In genomic region chr7:44119829-44120380, GRCh38 we compare ENCODE assay signal across 24 cellular contexts. TPM values are rescaled to one million over a fixed set of nuclear protein-coding genes. Genes with fewer than 3 reads are reported as not detected.
A peak's percentile ranks its signal among the peaks of the same experiment; 100 is the strongest.
DNase-seq lines count a peak whose midpoint lies in the region; ATAC-seq, FAIRE-seq and TF ChIP-seq lines count a peak whose summit lies in the region.
"Had no signal": no experiment of that assay in that cellular context is flagged by ENCODE, and none has a peak within 500 bp of the region (broad histone marks: within the 10 kb centered on the region; RNA-seq: fewer than 3 reads in every experiment).

No MANE protein-coding gene starts in this region.

- H3K9me1 ChIP-seq in IMR-90 (ENCODE audit: insufficient read depth, low read length), result peaks cover 16% of the 10 kb centered on the region

- no TSS peak for BruUV-seq in IMR-90 (replicated peaks; lab: Mats Ljungman, UMichigan)

- no peaks in the 10 kb centered on the region for H3K27me3 Mint-ChIP-seq in type B pancreatic cell
- H3K27me3 Mint-ChIP-seq: CD8-positive, alpha-beta memory T cell had no signal

- no peak overlapping the region for H2AK5ac ChIP-seq in IMR-90 (ENCODE audit: low read depth, low read length)

- POLR2A ChIA-PET in IMR-90 (lab: Charles Lee; ENCODE audit: unreplicated experiment), result no interaction called here

- no peak overlapping the region for H3K56ac ChIP-seq in IMR-90 (ENCODE audit: extremely low read depth, insufficient read depth, low read length)

- H2BK120ac ChIP-seq in IMR-90 (ENCODE audit: low read depth, low read length), result no peak overlapping the region

- peaks cover 38% of the 10 kb centered on the region for H3K36me3 ChIP-seq in IMR-90 (ENCODE audit: control insufficient read depth, insufficient read depth, low read length)
- H3K36me3 ChIP-seq in kidney (ENCODE audit: control insufficient read depth in 1 of 2, insufficient read depth in 2 of 2, low read length in 2 of 2), result peaks cover 4 to 6% of the 10 kb centered on the region in 2 donors

- CTCF ChIA-PET in IMR-90 (lab: Yijun Ruan, JAX), result no interaction called here

- H4K8ac ChIP-seq in IMR-90 (ENCODE audit: low read depth in 2 of 2, low read length in 2 of 2), result no peak overlapping the region

- H3K4me3 Mint-ChIP-seq in type B pancreatic cell, result peak overlapping the region; percentile 12
- H3K4me3 Mint-ChIP-seq: T-helper 2 cell treated with Interferon-gamma antibody and Interleukin-4, amounts not matched to agents 5 μg/mL and 100 μg/mL, for 36 hours had no signal

- no peaks in the 10 kb centered on the region for H3K9me3 Mint-ChIP-seq in type B pancreatic cell
- H3K9me3 Mint-ChIP-seq: CD8-positive, alpha-beta memory T cell; T-helper 2 cell treated with Interferon-gamma antibody and Interleukin-4, amounts not matched to agents 5 μg/mL and 100 μg/mL, for 36 hours had no signal

- TF ChIP-seq POLR2A in IMR-90 (IDR thresholded peaks at IDR 0.05; ENCODE audit: low read depth, low read length), result no peak

- no peaks in the 10 kb centered on the region; the same call in 1 of the 2 replicates for H4K20me1 ChIP-seq in IMR-90 (ENCODE audit: insufficient read depth, low read length)

- H4K91ac ChIP-seq in IMR-90 (ENCODE audit: insufficient read depth, low read depth, low read length), result no peak overlapping the region

- H3K4me3 ChIP-seq in IMR-90 (ENCODE audit: insufficient read depth, low read depth, low read length) (no peak overlapping the region), kidney (ENCODE audit: low read length in 2 of 2) (no peak overlapping the region)
- H3K4me3 ChIP-seq: lung, upper lobe of left lung had no signal

- WGBS in IMR-90 (ENCODE audit: extremely low coverage in 2 of 2, insufficient read length in 1 of 2), 2 experiments, result 81% methylated on average over 4 of the region's 8 CpGs; no CpG with 5 or more reads in 1 of the 2 experiments

- no peak for TF ChIP-seq RAD21 in IMR-90 (IDR thresholded peaks at IDR 0.05; ENCODE audit: low read length)

- no peak overlapping the region for H3K9ac ChIP-seq in IMR-90 (ENCODE audit: low read depth, low read length)
- no peak overlapping the region for H3K9ac ChIP-seq in kidney (ENCODE audit: low read length in 2 of 2)
- H3K9ac ChIP-seq: KMS-11, SK-N-SH had no signal

- H3K23ac ChIP-seq in IMR-90 (ENCODE audit: low read depth, low read length), result no peak overlapping the region

- H4K5ac ChIP-seq in IMR-90 (ENCODE audit: low read depth, low read length), result no peak overlapping the region

- H3K27ac Mint-ChIP-seq in type B pancreatic cell, result peak overlapping the region; percentile 21
- H3K27ac Mint-ChIP-seq: T-helper 2 cell treated with Interferon-gamma antibody and Interleukin-4, amounts not matched to agents 5 μg/mL and 100 μg/mL, for 36 hours had no signal

- H3K79me1 ChIP-seq in IMR-90 (ENCODE audit: low read depth in 1 of 2, low read length in 2 of 2), result peaks cover 17 to 52% of the 10 kb centered on the region in 2 experiments

- H2BK15ac ChIP-seq in IMR-90 (ENCODE audit: low read depth, low read length), result no peak overlapping the region

- DNase-seq in Right ventricle myocardium inferior (ENCODE audit: missing footprints) (peak; percentile 58), left ventricle myocardium superior (no peak), IMR-90 (no peak), kidney (peak; percentile 24), type B pancreatic cell (ENCODE audit: extremely low spot score, unreplicated experiment) (no peak)
- DNase-seq in stimulated activated naive CD4-positive, alpha-beta T cell (lab: John Stamatoyannopoulos, UW), result no peak
- DNase-seq: activated CD4-positive, alpha-beta T cell treated with anti-CD3 and anti-CD28 coated beads, Interleukin-2, amount 50 U/mL, for 48 hours; CD8-positive, alpha-beta memory T cell; cortex of kidney; islet precursor cell; NCI-H187; NCI-H526 treated with DMSO at 0.1 percent for 48 hours; SK-N-SH; upper lobe of left lung had no signal

- H3K9me3 ChIP-seq in IMR-90 (ENCODE audit: control insufficient read depth, insufficient read depth, low read length) (no peaks in the 10 kb centered on the region), kidney (ENCODE audit: control insufficient read depth in 1 of 2, low read length in 2 of 2) (no peaks in the 10 kb centered on the region)
- H3K9me3 ChIP-seq: SK-N-SH, upper lobe of left lung had no signal

- no peak overlapping the region for H2AFZ ChIP-seq in IMR-90 (replicated peaks; ENCODE audit: low read length, poor library complexity)

- no peak overlapping the region for H3K14ac ChIP-seq in IMR-90 (replicated peaks; ENCODE audit: low read depth, low read length)

- no peak overlapping the region for H3K4me2 ChIP-seq in IMR-90 (ENCODE audit: low read depth, low read length)
- H3K4me2 ChIP-seq: KMS-11, SK-N-SH had no signal

- H2BK20ac ChIP-seq in IMR-90 (ENCODE audit: low read depth, low read length), result no peak overlapping the region

- no peak for ATAC-seq in Right ventricle myocardium inferior
- no peak for ATAC-seq in left ventricle myocardium superior
- ATAC-seq in IMR-90 (ENCODE audit: low read depth), result no peak
- ATAC-seq in HG03571 (IDR thresholded peaks at IDR 0.05; ENCODE audit: unreplicated experiment), result no peak

- no peak for TF ChIP-seq CTCF in IMR-90 (conservative IDR thresholded peaks at IDR 0.05; ENCODE audit: low read depth, low read length)
- no peak for TF ChIP-seq CTCF in kidney (IDR thresholded peaks at IDR 0.05; ENCODE audit: borderline replicate concordance, extremely low read depth, insufficient read depth)
- TF ChIP-seq CTCF in type B pancreatic cell (conservative IDR thresholded peaks at IDR 0.05), result no peak

- H3K27ac ChIP-seq in IMR-90 (ENCODE audit: insufficient read depth, low read length) (no peak overlapping the region), kidney (ENCODE audit: low read depth in 2 of 2, low read length in 2 of 2) (no peak overlapping the region)
- H3K27ac ChIP-seq: KMS-11, upper lobe of left lung had no signal

- peaks cover 24% of the 10 kb centered on the region for H3K4me1 Mint-ChIP-seq in type B pancreatic cell (ENCODE audit: unreplicated experiment)

- FAIRE-seq in kidney (lab: Jason Lieb, UNC), result no peak
- FAIRE-seq: bronchial epithelial cell, endometrium, HTR-8/SVneo had no signal

- dilution Hi-C loops in IMR-90 (cut with HindIII; ENCODE audit: low sequenced_read_pairs, unreplicated experiment), result no loop called here

- in situ Hi-C loops in IMR-90 (cut with MboI; ENCODE audit: low sequenced_read_pairs), result loop anchor here (10.0 kb wide), 1 partner anchor 75 kb away; no protein-coding TSS in a partner anchor

- H3K4me1 ChIP-seq in IMR-90 (ENCODE audit: control insufficient read depth, insufficient read depth, low read length), result peaks cover 6% of the 10 kb centered on the region
- peaks cover 0 to 7% of the 10 kb centered on the region in 2 donors for H3K4me1 ChIP-seq in kidney (ENCODE audit: control insufficient read depth in 1 of 2, insufficient read depth in 1 of 2, low read depth in 1 of 2, low read length in 2 of 2)

- peaks cover 31% of the 10 kb centered on the region for H3K36me3 Mint-ChIP-seq in type B pancreatic cell

- no peak overlapping the region for H2BK5ac ChIP-seq in IMR-90 (ENCODE audit: low read depth, low read length, poor library complexity, severe bottlenecking)

- no peak overlapping the region for H3K4ac ChIP-seq in IMR-90 (ENCODE audit: low read depth, low read length)

- intact Hi-C loops in Right ventricle myocardium inferior (cut with DNase I), result no loop called here
- intact Hi-C loops in left ventricle myocardium superior (cut with micrococcal nuclease), result no loop called here
- intact Hi-C loops in IMR-90 (cut with micrococcal nuclease), result no loop called here
- intact Hi-C loops in kidney (cut with DNase I), result no loop called here

- H3K18ac ChIP-seq in IMR-90 (ENCODE audit: low read depth, low read length), result no peak overlapping the region

- peak overlapping the region; percentile 15 for H2AK9ac ChIP-seq in IMR-90 (replicated peaks; ENCODE audit: low read depth, low read length, poor library complexity)

- no peaks in the 10 kb centered on the region for H3K27me3 ChIP-seq in IMR-90 (ENCODE audit: control insufficient read depth, insufficient read depth, low read length)
- H3K27me3 ChIP-seq: upper lobe of left lung had no signal

RNA-seq across cellular contexts. Expression of gene POLD2, which starts 3.4 kb away (rescaled TPM):
- total RNA-seq in Right ventricle myocardium inferior (87.3 TPM), left ventricle myocardium superior (92.9 TPM), IMR-90 (2012; rRNA removed) (136 and 163 TPM in 2 replicates), kidney (60.0 TPM), type B pancreatic cell (ENCODE audit: low replicate concordance) (122 and 142 TPM in 2 replicates)
- polyA plus RNA-seq in IMR-90 (2012; rRNA removed) (142 and 165 TPM in 2 replicates), kidney (ENCODE audit: insufficient read depth, low read depth, low replicate concordance) (119 TPM)
- polyA plus RNA-seq in IMR-90 (2012; cell fraction: cytosol; rRNA removed), result 137 and 138 TPM in 2 replicates
- polyA plus RNA-seq in IMR-90 (2012; cell fraction: nucleus; rRNA removed; ENCODE audit: low replicate concordance), result 99.1 and 163 TPM in 2 replicates

RNA-seq across cellular contexts. Expression of gene AEBP1, which starts 15.8 kb away (rescaled TPM):
- 13.6 TPM for total RNA-seq in Right ventricle myocardium inferior
- total RNA-seq in left ventricle myocardium superior, result 18.4 TPM
- total RNA-seq in IMR-90 (2012; rRNA removed), result 1.1 and 1.4 TPM in 2 replicates
- 5.5 and 5.7 TPM in 2 replicates for polyA plus RNA-seq in IMR-90 (2012; rRNA removed)
- 5.5 and 7.4 TPM in 2 replicates for polyA plus RNA-seq in IMR-90 (2012; cell fraction: cytosol; rRNA removed)
- polyA plus RNA-seq in IMR-90 (2012; cell fraction: nucleus; rRNA removed; ENCODE audit: low replicate concordance), result 21.5 and 34.8 TPM in 2 replicates
- total RNA-seq in kidney, result 164 TPM
- polyA plus RNA-seq in kidney (ENCODE audit: insufficient read depth, low read depth, low replicate concordance), result 89.4 TPM
- total RNA-seq in type B pancreatic cell (ENCODE audit: low replicate concordance), result 5.0 and 64.1 TPM in 2 replicates

RNA-seq across cellular contexts. Expression of gene MYL7, which starts 21.2 kb away (rescaled TPM):
- 3,838 TPM for total RNA-seq in Right ventricle myocardium inferior
- total RNA-seq in left ventricle myocardium superior, result 2,865 TPM
- not detected in 2 replicates for total RNA-seq in IMR-90 (2012; rRNA removed)
- polyA plus RNA-seq in IMR-90 (2012; rRNA removed), result 0.24 TPM in 1 of 2 replicates, not detected in the other
- not detected in 2 replicates for polyA plus RNA-seq in IMR-90 (2012; cell fraction: cytosol; rRNA removed)
- 0.40 TPM in 1 of 2 replicates, not detected in the other for polyA plus RNA-seq in IMR-90 (2012; cell fraction: nucleus; rRNA removed; ENCODE audit: low replicate concordance)
- not detected for total RNA-seq in kidney
- not detected for polyA plus RNA-seq in kidney (ENCODE audit: insufficient read depth, low read depth, low replicate concordance)
- total RNA-seq in type B pancreatic cell (ENCODE audit: low replicate concordance), result 1.6 and 2.5 TPM in 2 replicates
- total RNA-seq: bronchial epithelial cell; CD8-positive, alpha-beta memory T cell; fibroblast of lung; omental fat pad; RPMI7951; upper lobe of left lung had no signal
- polyA plus RNA-seq: CD8-positive, alpha-beta memory T cell; fibroblast of lung; SK-N-SH had no signal

RNA-seq across cellular contexts. Expression of gene POLM, which starts 37.6 kb away (rescaled TPM):
- 16.1 TPM for total RNA-seq in Right ventricle myocardium inferior
- 17.6 TPM for total RNA-seq in left ventricle myocardium superior
- total RNA-seq in IMR-90 (2012; rRNA removed), result 3.0 and 3.1 TPM in 2 replicates
- 9.1 and 9.4 TPM in 2 replicates for polyA plus RNA-seq in IMR-90 (2012; rRNA removed)
- polyA plus RNA-seq in IMR-90 (2012; cell fraction: cytosol; rRNA removed), result 4.4 and 4.7 TPM in 2 replicates
- polyA plus RNA-seq in IMR-90 (2012; cell fraction: nucleus; rRNA removed; ENCODE audit: low replicate concordance), result 42.2 and 74.4 TPM in 2 replicates
- total RNA-seq in kidney, result 41.4 TPM
- polyA plus RNA-seq in kidney (ENCODE audit: insufficient read depth, low read depth, low replicate concordance), result 16.3 TPM
- total RNA-seq in type B pancreatic cell (ENCODE audit: low replicate concordance), result 25.2 and 27.2 TPM in 2 replicates

RNA-seq across cellular contexts. Expression of gene PGAM2, which starts 54.5 kb away (rescaled TPM):
- total RNA-seq in Right ventricle myocardium inferior, result 1,123 TPM
- total RNA-seq in left ventricle myocardium superior, result 967 TPM
- total RNA-seq in IMR-90 (2012; rRNA removed), result not detected in 2 replicates
- 0.27 TPM in 1 of 2 replicates, not detected in the other for polyA plus RNA-seq in IMR-90 (2012; rRNA removed)
- polyA plus RNA-seq in IMR-90 (2012; cell fraction: cytosol; rRNA removed), result 0.13 and 0.15 TPM in 2 replicates
- 0.17 TPM in 1 of 2 replicates, not detected in the other for polyA plus RNA-seq in IMR-90 (2012; cell fraction: nucleus; rRNA removed; ENCODE audit: low replicate concordance)
- 2.1 TPM for total RNA-seq in kidney
- polyA plus RNA-seq in kidney (ENCODE audit: insufficient read depth, low read depth, low replicate concordance), result 37.7 TPM
- 0.57 and 0.72 TPM in 2 replicates for total RNA-seq in type B pancreatic cell (ENCODE audit: low replicate concordance)
- total RNA-seq: omental fat pad had no signal
- polyA plus RNA-seq: CD8-positive, alpha-beta memory T cell; fibroblast of lung had no signal

Comparison
In these comparisons a context has a peak if more than half of its experiments do, and no peak if none do; other contexts are left out.
1. DNase-seq: peak in Right ventricle myocardium inferior (single experiment) and kidney (single experiment); none in left ventricle myocardium superior (single experiment), IMR-90 (single experiment), type B pancreatic cell (single experiment) and stimulated activated naive CD4-positive, alpha-beta T cell (0 of 6).
2. RNA of gene MYL7, which starts 21.2 kb away (total RNA-seq): 3,838 TPM in Right ventricle myocardium inferior (single experiment) and 2,865 TPM in left ventricle myocardium superior (single experiment); 1.6 to 2.5 TPM in type B pancreatic cell, not detected in IMR-90 and not detected in kidney (single experiment); every median in the first group is over 100 times any median in the second.